ENCODE assay signal across 11 cellular contexts in genomic region chr22:43183496-43184263, GRCh38. TPM values are rescaled to one million over a fixed set of nuclear protein-coding genes. Genes with fewer than 3 reads are reported as not detected.
A peak's percentile ranks its signal among the peaks of the same experiment; 100 is the strongest.
DNase-seq lines count a peak whose midpoint lies in the region; ATAC-seq and TF ChIP-seq lines count a peak whose summit lies in the region.
"Had no signal": no experiment of that assay in that cellular context is flagged by ENCODE, and none has a peak within 500 bp of the region (broad histone marks: within the 10 kb centered on the region; RNA-seq: fewer than 3 reads in every experiment).

No MANE protein-coding gene starts in this region.

- DNase-seq in activated T-cell treated with anti-CD3 and anti-CD28 coated beads, Interleukin-2, amount 50 U/mL, for 4 hours = no peak
- DNase-seq in activated T-cell treated with anti-CD3 and anti-CD28 coated beads, Interleukin-2, amount 50 U/mL, for 1 hour = no peak
- no peak for DNase-seq in RWPE1 (ENCODE audit: low spot score)
- peak; percentile 91 for DNase-seq in dermis blood vessel endothelial cell
- DNase-seq in pulmonary artery endothelial cell (ENCODE audit: low read depth, low spot score) = peak; percentile 39
- DNase-seq in stimulated activated CD4-positive, alpha-beta T cell treated with anti-CD3 and anti-CD28 coated beads, Interleukin-15, amount 100 ng/mL, for 24 hours = no peak
- DNase-seq: body of pancreas; MG63; stimulated activated naive CD4-positive, alpha-beta T cell treated with Interleukin-2 at 50 U/mL for 16 hours had no signal

- no peak for TF ChIP-seq CTCF in RWPE1 (conservative IDR thresholded peaks at IDR 0.05; ENCODE audit: low read depth)

- H3K27me3 Mint-ChIP-seq in activated T-cell treated with anti-CD3 and anti-CD28 coated beads, Interleukin-2, amount 50 U/mL, for 4 hours (ENCODE audit: low read depth) = no peaks in the 10 kb centered on the region

- no peaks in the 10 kb centered on the region for H3K9me3 Mint-ChIP-seq in activated T-cell treated with anti-CD3 and anti-CD28 coated beads, Interleukin-2, amount 50 U/mL, for 4 hours

- ATAC-seq in activated T-cell treated with anti-CD3 and anti-CD28 coated beads, Interleukin-2, amount 50 U/mL, for 4 hours = no peak
- ATAC-seq in HG02678 (IDR thresholded peaks at IDR 0.05; ENCODE audit: unreplicated experiment) (no peak), GM18517 (IDR thresholded peaks at IDR 0.05; ENCODE audit: unreplicated experiment) (no peak)
- ATAC-seq: body of pancreas had no signal

- POLR2A ChIA-PET in RWPE1 (lab: Yijun Ruan, JAX; ENCODE audit: low non-redundant PET) = no interaction called here

- H3K4me3 Mint-ChIP-seq in activated T-cell treated with anti-CD3 and anti-CD28 coated beads, Interleukin-2, amount 50 U/mL, for 4 hours = peak overlapping the region; percentile 61

- peaks cover 18% of the 10 kb centered on the region for H3K36me3 Mint-ChIP-seq in activated T-cell treated with anti-CD3 and anti-CD28 coated beads, Interleukin-2, amount 50 U/mL, for 4 hours (ENCODE audit: insufficient read depth)

- peaks cover 23% of the 10 kb centered on the region for H3K4me1 Mint-ChIP-seq in activated T-cell treated with anti-CD3 and anti-CD28 coated beads, Interleukin-2, amount 50 U/mL, for 4 hours (ENCODE audit: low read depth)

- CTCF ChIA-PET in RWPE1 (lab: Yijun Ruan, JAX) = no interaction called here

- H3K27ac ChIP-seq in RWPE1 = peak overlapping the region; percentile 65
- H3K27ac ChIP-seq: body of pancreas had no signal

RNA-seq across cellular contexts. Expression of gene TTLL12, which starts 3.3 kb away (rescaled TPM):
- 100 to 1,000 TPM; 126 to 188 (median 163) TPM for total RNA-seq in activated T-cell treated with anti-CD3 and anti-CD28 coated beads, Interleukin-2, amount 50 U/mL, for 4 hours
- total RNA-seq in dermis blood vessel endothelial cell = 29.4 and 38.0 TPM in 2 replicates
- total RNA-seq in pulmonary artery endothelial cell = 37.3 and 45.2 TPM in 2 replicates

RNA-seq across cellular contexts. Expression of gene TSPO, which starts 32.3 kb away (rescaled TPM):
- total RNA-seq in activated T-cell treated with anti-CD3 and anti-CD28 coated beads, Interleukin-2, amount 50 U/mL, for 4 hours = 10 to 100 TPM; 60.6 to 79.8 (median 63.5) TPM
- total RNA-seq in dermis blood vessel endothelial cell (361 and 465 TPM in 2 replicates), pulmonary artery endothelial cell (207 and 342 TPM in 2 replicates)

RNA-seq across cellular contexts. Expression of gene MCAT, which starts 40.5 kb away (rescaled TPM):
- total RNA-seq in activated T-cell treated with anti-CD3 and anti-CD28 coated beads, Interleukin-2, amount 50 U/mL, for 4 hours = 10 to 100 TPM; 33.5 to 39.0 (median 36.1) TPM
- 11.7 and 14.8 TPM in 2 replicates for total RNA-seq in dermis blood vessel endothelial cell
- total RNA-seq in pulmonary artery endothelial cell = 13.4 and 16.2 TPM in 2 replicates

Comparison
In these comparisons a context has a peak if more than half of its experiments do, and no peak if none do; other contexts are left out.
1. DNase-seq: peak in dermis blood vessel endothelial cell (single experiment) and pulmonary artery endothelial cell (single experiment); none in activated T-cell treated with anti-CD3 and anti-CD28 coated beads, Interleukin-2, amount 50 U/mL, for 4 hours (single experiment), activated T-cell treated with anti-CD3 and anti-CD28 coated beads, Interleukin-2, amount 50 U/mL, for 1 hour (single experiment), RWPE1 (single experiment) and stimulated activated CD4-positive, alpha-beta T cell treated with anti-CD3 and anti-CD28 coated beads, Interleukin-15, amount 100 ng/mL, for 24 hours (single experiment).